2 cellular contexts compared by ENCODE assay signal in the genomic region with DNA sequence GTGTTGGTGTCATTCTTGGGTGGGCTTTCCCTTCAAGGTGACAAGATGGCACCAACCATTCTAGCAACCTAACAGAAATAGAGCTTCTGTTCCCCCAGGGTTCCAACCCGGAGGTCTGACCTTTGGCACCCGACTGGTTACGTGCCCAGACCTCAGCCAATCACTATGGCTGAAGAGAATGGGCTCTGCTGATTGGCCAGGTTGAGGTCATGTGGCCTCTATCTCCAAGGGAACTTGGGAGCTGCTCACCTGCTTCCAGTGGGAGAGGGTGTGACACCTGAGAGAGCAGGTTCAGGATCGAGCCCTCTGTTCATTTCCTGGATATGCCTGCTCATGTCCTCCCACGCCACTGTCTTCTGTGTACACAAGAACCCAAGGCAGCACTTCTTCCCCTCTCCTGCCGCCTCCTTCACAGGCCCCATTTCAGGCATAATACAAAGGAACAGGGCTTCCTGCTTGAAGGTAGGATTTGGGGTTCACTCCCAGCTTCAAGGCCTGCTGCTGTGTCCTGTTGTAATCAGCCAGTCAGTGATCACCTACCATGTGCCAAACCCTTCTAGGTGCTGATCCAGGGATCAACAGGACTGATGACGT.
TF ChIP-seq lines count a peak whose summit lies in the region.

No MANE protein-coding gene starts in this region.

TF ChIP-seq in Ishikawa, 13 proteins besides CTCF, POLR2A, EP300 and RAD21:
- TF ChIP-seq YY1 (IDR thresholded peaks at IDR 0.05; ENCODE audit: low read depth) (no peak), EGR1 (IDR thresholded peaks at IDR 0.05) (no peak)
- TF ChIP-seq, protein P1, sequence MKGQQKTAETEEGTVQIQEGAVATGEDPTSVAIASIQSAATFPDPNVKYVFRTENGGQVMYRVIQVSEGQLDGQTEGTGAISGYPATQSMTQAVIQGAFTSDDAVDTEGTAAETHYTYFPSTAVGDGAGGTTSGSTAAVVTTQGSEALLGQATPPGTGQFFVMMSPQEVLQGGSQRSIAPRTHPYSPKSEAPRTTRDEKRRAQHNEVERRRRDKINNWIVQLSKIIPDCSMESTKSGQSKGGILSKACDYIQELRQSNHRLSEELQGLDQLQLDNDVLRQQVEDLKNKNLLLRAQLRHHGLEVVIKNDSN (IDR thresholded peaks at IDR 0.05): peak; percentile 70
TF ChIP-seq in Ishikawa: peak in this region for 1.

TF ChIP-seq in K562, 482 proteins besides CTCF, POLR2A, EP300 and RAD21:
- no peak for TF ChIP-seq ARNT (IDR thresholded peaks at IDR 0.05)
- TF ChIP-seq, protein P2, sequence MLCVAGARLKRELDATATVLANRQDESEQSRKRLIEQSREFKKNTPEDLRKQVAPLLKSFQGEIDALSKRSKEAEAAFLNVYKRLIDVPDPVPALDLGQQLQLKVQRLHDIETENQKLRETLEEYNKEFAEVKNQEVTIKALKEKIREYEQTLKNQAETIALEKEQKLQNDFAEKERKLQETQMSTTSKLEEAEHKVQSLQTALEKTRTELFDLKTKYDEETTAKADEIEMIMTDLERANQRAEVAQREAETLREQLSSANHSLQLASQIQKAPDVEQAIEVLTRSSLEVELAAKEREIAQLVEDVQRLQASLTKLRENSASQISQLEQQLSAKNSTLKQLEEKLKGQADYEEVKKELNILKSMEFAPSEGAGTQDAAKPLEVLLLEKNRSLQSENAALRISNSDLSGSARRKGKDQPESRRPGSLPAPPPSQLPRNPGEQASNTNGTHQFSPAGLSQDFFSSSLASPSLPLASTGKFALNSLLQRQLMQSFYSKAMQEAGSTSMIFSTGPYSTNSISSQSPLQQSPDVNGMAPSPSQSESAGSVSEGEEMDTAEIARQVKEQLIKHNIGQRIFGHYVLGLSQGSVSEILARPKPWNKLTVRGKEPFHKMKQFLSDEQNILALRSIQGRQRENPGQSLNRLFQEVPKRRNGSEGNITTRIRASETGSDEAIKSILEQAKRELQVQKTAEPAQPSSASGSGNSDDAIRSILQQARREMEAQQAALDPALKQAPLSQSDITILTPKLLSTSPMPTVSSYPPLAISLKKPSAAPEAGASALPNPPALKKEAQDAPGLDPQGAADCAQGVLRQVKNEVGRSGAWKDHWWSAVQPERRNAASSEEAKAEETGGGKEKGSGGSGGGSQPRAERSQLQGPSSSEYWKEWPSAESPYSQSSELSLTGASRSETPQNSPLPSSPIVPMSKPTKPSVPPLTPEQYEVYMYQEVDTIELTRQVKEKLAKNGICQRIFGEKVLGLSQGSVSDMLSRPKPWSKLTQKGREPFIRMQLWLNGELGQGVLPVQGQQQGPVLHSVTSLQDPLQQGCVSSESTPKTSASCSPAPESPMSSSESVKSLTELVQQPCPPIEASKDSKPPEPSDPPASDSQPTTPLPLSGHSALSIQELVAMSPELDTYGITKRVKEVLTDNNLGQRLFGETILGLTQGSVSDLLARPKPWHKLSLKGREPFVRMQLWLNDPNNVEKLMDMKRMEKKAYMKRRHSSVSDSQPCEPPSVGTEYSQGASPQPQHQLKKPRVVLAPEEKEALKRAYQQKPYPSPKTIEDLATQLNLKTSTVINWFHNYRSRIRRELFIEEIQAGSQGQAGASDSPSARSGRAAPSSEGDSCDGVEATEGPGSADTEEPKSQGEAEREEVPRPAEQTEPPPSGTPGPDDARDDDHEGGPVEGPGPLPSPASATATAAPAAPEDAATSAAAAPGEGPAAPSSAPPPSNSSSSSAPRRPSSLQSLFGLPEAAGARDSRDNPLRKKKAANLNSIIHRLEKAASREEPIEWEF (CRISPR knock-in tag; IDR thresholded peaks at IDR 0.05): no peak
- no peak for TF ChIP-seq TFAM (CRISPR knock-in tag; conservative IDR thresholded peaks at IDR 0.05)
- TF ChIP-seq SREBF2 (CRISPR knock-in tag; IDR thresholded peaks at IDR 0.05): no peak
- TF ChIP-seq ZNF174 (CRISPR knock-in tag; IDR thresholded peaks at IDR 0.05): no peak
- no peak for TF ChIP-seq FOXK2 (conservative IDR thresholded peaks at IDR 0.05 in 1 of 2, IDR thresholded peaks at IDR 0.05 in 1 of 2; ENCODE audit: low read depth in 2 of 2)
- no peak for TF ChIP-seq ZKSCAN8 (CRISPR knock-in tag; IDR thresholded peaks at IDR 0.05)
- TF ChIP-seq PHF21A (IDR thresholded peaks at IDR 0.05; ENCODE audit: borderline replicate concordance, low read depth): no peak
- no peak for TF ChIP-seq HEY1 (CRISPR knock-in tag; IDR thresholded peaks at IDR 0.05; ENCODE audit: borderline replicate concordance)
- TF ChIP-seq JUNB (CRISPR knock-in tag; conservative IDR thresholded peaks at IDR 0.05): no peak
- TF ChIP-seq, protein P3, sequence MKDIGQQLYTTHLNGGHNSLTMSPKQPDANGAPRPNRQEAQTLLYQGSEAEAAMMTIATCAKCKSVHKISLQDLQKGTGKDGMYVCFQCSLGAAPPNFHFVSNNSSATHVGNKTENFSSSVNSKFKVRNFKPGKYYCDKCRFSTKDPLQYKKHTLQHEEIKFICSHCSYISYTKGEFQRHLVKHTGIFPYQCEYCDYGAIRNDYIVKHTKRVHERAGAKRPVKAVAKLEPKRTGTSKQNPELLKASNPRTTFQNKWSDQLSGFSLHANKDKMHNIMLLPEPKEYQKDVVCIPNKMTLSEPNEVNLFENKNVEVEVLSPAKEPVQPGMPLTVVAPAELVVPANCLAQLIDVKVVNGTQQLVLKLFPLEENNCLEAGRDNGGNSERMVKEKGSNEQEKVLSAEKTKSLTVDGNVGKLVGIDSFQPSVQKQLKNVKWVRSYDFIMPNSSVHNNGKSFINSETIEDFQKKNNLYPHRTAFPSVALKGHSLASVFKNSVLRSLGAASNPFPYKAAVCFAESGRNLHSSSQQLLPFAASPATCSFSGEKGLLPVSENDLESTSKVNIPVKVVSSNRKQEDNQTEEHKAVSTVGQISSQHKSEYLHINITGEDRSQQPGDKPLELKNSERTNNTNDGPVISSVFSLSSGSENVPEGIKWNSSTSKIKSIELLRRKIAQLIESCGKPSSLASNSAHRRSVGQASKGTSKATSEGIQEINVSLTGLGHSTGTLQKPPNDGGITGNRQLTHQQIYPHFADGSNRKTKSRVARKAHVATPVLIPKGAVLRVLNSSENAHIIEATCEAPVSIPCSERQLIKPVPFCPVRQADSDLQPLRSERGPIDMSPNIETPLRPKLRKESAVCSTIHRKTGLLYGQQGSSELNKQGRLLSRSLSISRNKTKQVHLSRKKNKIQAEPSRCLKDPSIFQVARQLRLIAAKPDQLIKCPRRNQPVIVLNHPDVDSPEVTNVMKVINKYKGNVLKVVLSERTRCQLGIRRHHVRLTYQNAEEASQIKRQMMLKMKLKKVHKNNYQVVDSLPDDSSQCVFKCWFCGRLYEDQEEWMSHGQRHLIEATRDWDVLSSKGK (CRISPR knock-in tag; IDR thresholded peaks at IDR 0.05): no peak
- TF ChIP-seq RAD51 (IDR thresholded peaks at IDR 0.05; ENCODE audit: borderline replicate concordance, low read depth): peak; percentile 46; the same call in 1 of the 2 replicates
- TF ChIP-seq RUNX1 (IDR thresholded peaks at IDR 0.05; ENCODE audit: low read depth): no peak
- TF ChIP-seq, protein P4, sequence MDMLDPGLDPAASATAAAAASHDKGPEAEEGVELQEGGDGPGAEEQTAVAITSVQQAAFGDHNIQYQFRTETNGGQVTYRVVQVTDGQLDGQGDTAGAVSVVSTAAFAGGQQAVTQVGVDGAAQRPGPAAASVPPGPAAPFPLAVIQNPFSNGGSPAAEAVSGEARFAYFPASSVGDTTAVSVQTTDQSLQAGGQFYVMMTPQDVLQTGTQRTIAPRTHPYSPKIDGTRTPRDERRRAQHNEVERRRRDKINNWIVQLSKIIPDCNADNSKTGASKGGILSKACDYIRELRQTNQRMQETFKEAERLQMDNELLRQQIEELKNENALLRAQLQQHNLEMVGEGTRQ (CRISPR knock-in tag; IDR thresholded peaks at IDR 0.05): peak; percentile 77
- TF ChIP-seq, protein P5, sequence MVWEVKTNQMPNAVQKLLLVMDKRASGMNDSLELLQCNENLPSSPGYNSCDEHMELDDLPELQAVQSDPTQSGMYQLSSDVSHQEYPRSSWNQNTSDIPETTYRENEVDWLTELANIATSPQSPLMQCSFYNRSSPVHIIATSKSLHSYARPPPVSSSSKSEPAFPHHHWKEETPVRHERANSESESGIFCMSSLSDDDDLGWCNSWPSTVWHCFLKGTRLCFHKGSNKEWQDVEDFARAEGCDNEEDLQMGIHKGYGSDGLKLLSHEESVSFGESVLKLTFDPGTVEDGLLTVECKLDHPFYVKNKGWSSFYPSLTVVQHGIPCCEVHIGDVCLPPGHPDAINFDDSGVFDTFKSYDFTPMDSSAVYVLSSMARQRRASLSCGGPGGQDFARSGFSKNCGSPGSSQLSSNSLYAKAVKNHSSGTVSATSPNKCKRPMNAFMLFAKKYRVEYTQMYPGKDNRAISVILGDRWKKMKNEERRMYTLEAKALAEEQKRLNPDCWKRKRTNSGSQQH (CRISPR knock-in tag; IDR thresholded peaks at IDR 0.05): no peak
- TF ChIP-seq, protein P1 (CRISPR knock-in tag; IDR thresholded peaks at IDR 0.05): peak; percentile 71
- no peak for TF ChIP-seq PRMT5 (CRISPR knock-in tag; IDR thresholded peaks at IDR 0.05)
- no peak for TF ChIP-seq NEUROD1 (IDR thresholded peaks at IDR 0.05; ENCODE audit: borderline replicate concordance, low read depth, low read length, partially characterized antibody)
- TF ChIP-seq RBM39 (optimal IDR thresholded peaks at IDR 0.05; ENCODE audit: low read depth, low read length): no peak
- TF ChIP-seq FIP1L1 (IDR thresholded peaks at IDR 0.05; ENCODE audit: low read depth, low read length, poor library complexity, severe bottlenecking): no peak
- TF ChIP-seq, protein P6, sequence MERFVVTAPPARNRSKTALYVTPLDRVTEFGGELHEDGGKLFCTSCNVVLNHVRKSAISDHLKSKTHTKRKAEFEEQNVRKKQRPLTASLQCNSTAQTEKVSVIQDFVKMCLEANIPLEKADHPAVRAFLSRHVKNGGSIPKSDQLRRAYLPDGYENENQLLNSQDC (CRISPR knock-in tag; IDR thresholded peaks at IDR 0.05): no peak
TF ChIP-seq in K562: peak in this region for 3.
